ENCODE assay signal across 1 cellular context in genomic region chr5:181164076-181164952, GRCh38.
TF ChIP-seq lines count a peak whose summit lies in the region.

No MANE protein-coding gene starts in this region.

TF ChIP-seq in A549, 52 proteins besides CTCF, POLR2A, EP300 and RAD21 (continued from another document):
- peak; percentile 88; the same call in 1 of the 2 replicates for TF ChIP-seq HMGXB4 (CRISPR knock-in tag; IDR thresholded peaks at IDR 0.05; ENCODE audit: borderline replicate concordance)
- TF ChIP-seq HOXA7 (CRISPR knock-in tag; IDR thresholded peaks at IDR 0.05) = no peak
- peak; percentile 38; the same call in 1 of the 2 replicates for TF ChIP-seq MAX (IDR thresholded peaks at IDR 0.05)
- TF ChIP-seq RCOR1 (IDR thresholded peaks at IDR 0.05; ENCODE audit: low read depth, low read length) = no peak
- no peak for TF ChIP-seq E2F6 (IDR thresholded peaks at IDR 0.05; ENCODE audit: borderline replicate concordance, low read depth)
